In the genomic region with DNA sequence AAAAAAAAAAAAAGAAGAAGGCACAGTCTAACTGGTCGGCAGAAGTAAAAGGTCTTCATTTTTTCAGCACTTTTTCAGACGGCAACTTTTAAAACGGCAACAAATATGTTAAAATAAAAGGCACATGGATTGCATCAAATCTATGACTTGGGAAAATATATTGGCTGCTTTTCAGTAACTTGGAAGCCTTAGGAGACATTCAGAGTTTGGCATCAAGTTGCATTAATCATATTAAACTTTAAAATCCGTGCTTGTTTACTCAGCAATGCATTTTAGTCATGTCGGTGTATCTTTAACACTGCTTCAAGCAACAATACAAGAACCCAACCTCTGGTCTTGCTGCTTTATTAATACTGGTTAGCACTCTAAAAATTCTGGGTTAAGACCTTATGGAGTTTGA, we compare ENCODE assay signal across 1 cellular context.
A peak's percentile ranks its signal among the peaks of the same experiment; 100 is the strongest.
TF ChIP-seq lines count a peak whose summit lies in the region.

No MANE protein-coding gene starts in this region.

TF ChIP-seq in SK-N-SH, 30 proteins besides CTCF, POLR2A, EP300 and RAD21 (continued from another document):
- TF ChIP-seq ZBTB33 (IDR thresholded peaks at IDR 0.05; ENCODE audit: borderline replicate concordance, low read depth) (0 out of 2 replicates have a peak, but pooled peaks have one; percentile 20), TAF1 (IDR thresholded peaks at IDR 0.05; ENCODE audit: borderline replicate concordance, low read depth, low read length) (no peak), GABPA (IDR thresholded peaks at IDR 0.05; ENCODE audit: low read depth) (no peak), IRF3 (IDR thresholded peaks at IDR 0.05; ENCODE audit: low read depth, low read length) (no peak), FOXM1 (IDR thresholded peaks at IDR 0.05; ENCODE audit: low read depth) (no peak), NRF1 (IDR thresholded peaks at IDR 0.05; ENCODE audit: low read depth, low read length) (no peak), JUND (IDR thresholded peaks at IDR 0.05) (0 out of 2 replicates have a peak, but pooled peaks have one; percentile 20), NFIC (IDR thresholded peaks at IDR 0.05; ENCODE audit: borderline replicate concordance) (peak; percentile 60; the same call in 1 of the 2 replicates), RCOR1 (IDR thresholded peaks at IDR 0.05; ENCODE audit: low read length) (no peak), TCF12 (IDR thresholded peaks at IDR 0.05) (peak; percentile 76), FOXJ3 (CRISPR knock-in tag; IDR thresholded peaks at IDR 0.05) (no peak), PBX3 (IDR thresholded peaks at IDR 0.05) (peak; percentile 72), TEAD4 (IDR thresholded peaks at IDR 0.05; ENCODE audit: borderline replicate concordance, insufficient read depth) (no peak), FOSL2 (IDR thresholded peaks at IDR 0.05; ENCODE audit: borderline replicate concordance, low read depth) (peak; percentile 7; the same call in 1 of the 2 replicates), RFX5 (IDR thresholded peaks at IDR 0.05; ENCODE audit: low read length) (no peak), SIN3A (IDR thresholded peaks at IDR 0.05; ENCODE audit: borderline replicate concordance, low read depth, low read length) (no peak), GATA2 (CRISPR knock-in tag; IDR thresholded peaks at IDR 0.05) (no peak), SMC3 (IDR thresholded peaks at IDR 0.05; ENCODE audit: low read depth, low read length) (no peak)
- TF ChIP-seq, protein P1, sequence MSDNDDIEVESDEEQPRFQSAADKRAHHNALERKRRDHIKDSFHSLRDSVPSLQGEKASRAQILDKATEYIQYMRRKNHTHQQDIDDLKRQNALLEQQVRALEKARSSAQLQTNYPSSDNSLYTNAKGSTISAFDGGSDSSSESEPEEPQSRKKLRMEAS (IDR thresholded peaks at IDR 0.05; ENCODE audit: low read depth) = 0 out of 2 replicates have a peak, but pooled peaks have one; percentile 4
